ENCODE assay signal across 8 cellular contexts in the genomic region with DNA sequence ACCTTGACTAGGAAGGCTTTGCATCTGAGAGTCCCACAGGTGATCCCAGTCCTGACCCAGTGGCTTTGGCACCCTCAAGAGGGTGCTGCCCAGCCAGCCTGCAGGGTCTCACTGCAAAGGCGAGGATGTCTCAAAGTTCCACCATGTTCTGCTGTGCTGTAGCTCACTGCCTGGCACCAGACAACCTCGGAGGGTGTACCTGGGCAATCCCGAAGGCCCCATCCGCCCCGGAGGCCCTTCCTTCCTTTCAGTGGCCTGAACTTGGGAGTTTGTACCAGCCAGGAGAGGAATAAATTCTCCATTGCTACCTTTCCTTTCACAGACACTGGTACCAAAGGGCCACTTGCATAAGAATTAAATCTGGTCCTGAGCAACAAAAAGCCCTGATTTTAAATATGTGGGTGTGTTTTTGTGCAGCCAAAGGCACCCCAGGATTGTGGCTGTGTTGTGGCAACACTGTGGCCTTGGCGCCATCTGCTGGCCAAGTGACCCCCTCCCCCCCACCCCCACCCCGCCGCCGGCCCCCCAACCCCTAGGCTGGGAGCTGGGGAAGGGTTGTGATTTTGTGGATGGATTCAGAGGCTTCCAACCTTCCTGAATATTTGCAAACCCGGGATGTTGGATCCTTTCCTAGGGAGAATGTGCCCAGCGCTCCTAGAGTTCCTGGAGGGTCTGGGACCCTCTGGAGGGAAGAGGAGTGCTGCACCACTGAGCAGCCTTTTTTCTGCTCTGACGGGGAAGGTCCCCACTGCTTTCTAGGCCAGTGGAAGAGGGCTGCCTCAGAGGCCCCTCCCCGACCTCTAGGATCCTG. TPM values are rescaled to one million over a fixed set of nuclear protein-coding genes. Genes with fewer than 3 reads are reported as not detected.
DNase-seq lines count a peak whose midpoint lies in the region; ATAC-seq and TF ChIP-seq lines count a peak whose summit lies in the region.

No MANE protein-coding gene starts in this region.

- no peaks in the 10 kb centered on the region for H3K9me2 ChIP-seq in OCI-LY7 (ENCODE audit: insufficient read depth, low read length)

- H3K36me3 Mint-ChIP-seq in brain = no peaks in the 10 kb centered on the region
- H3K36me3 Mint-ChIP-seq in naive thymus-derived CD8-positive, alpha-beta T cell = no peaks in the 10 kb centered on the region

- TF ChIP-seq POLR2A in lower leg skin (IDR thresholded peaks at IDR 0.05) = no peak

- no peaks in the 10 kb centered on the region for H4K20me1 ChIP-seq in OCI-LY7 (ENCODE audit: insufficient read depth, low read length)

- POLR2A ChIA-PET in OCI-LY7 (lab: Charles Lee) = interaction anchor here (0.5 to 0.6 kb wide), 3 partner anchors 34 to 846 kb away, joined by 3 read pairs; no protein-coding TSS in a partner anchor
- POLR2A ChIA-PET in naive thymus-derived CD8-positive, alpha-beta T cell (lab: Charles Lee) = no interaction called here

- no peak overlapping the region for H3K4me2 ChIP-seq in OCI-LY7 (ENCODE audit: low read length)

- 38 to 50% methylated on average over 9 to 13 of the region's 13 CpGs for WGBS in lower leg skin, 2 donors

- H3K79me2 ChIP-seq in OCI-LY7 (ENCODE audit: insufficient read depth, low read depth, low read length) = no peaks in the 10 kb centered on the region

- no peaks in the 10 kb centered on the region for H3K9me3 Mint-ChIP-seq in brain
- no peaks in the 10 kb centered on the region for H3K9me3 Mint-ChIP-seq in naive thymus-derived CD8-positive, alpha-beta T cell

- H3K36me3 ChIP-seq in OCI-LY7 (ENCODE audit: insufficient read depth, low read length) = no peaks in the 10 kb centered on the region

- BruUV-seq in OCI-LY7 (replicated peaks; lab: Mats Ljungman, UMichigan) = no TSS peak

- no peaks in the 10 kb centered on the region for H3K4me1 ChIP-seq in OCI-LY7 (ENCODE audit: insufficient read depth, low read length, poor library complexity, severe bottlenecking)

- H3K27ac Mint-ChIP-seq in brain = no peak overlapping the region
- no peak overlapping the region for H3K27ac Mint-ChIP-seq in naive thymus-derived CD8-positive, alpha-beta T cell

- no peaks in the 10 kb centered on the region for H3K9me3 ChIP-seq in OCI-LY7 (ENCODE audit: low read length)

- H3K27ac ChIP-seq in OCI-LY7 (ENCODE audit: low read depth, low read length, poor library complexity, severe bottlenecking) = no peak overlapping the region

- no peak overlapping the region for H2AFZ ChIP-seq in OCI-LY7 (ENCODE audit: low read length)

- no peak for ATAC-seq in naive thymus-derived CD8-positive, alpha-beta T cell

- no peaks in the 10 kb centered on the region for H3K4me1 Mint-ChIP-seq in brain
- H3K4me1 Mint-ChIP-seq in naive thymus-derived CD8-positive, alpha-beta T cell = peaks cover 0 to 5% (median 0%) of the 10 kb centered on the region in 4 donors

- H3K4me3 Mint-ChIP-seq in brain = no peak overlapping the region
- H3K4me3 Mint-ChIP-seq in naive thymus-derived CD8-positive, alpha-beta T cell = no peak overlapping the region

- DNase-seq in GM03348 (ENCODE audit: low spot score) (peak; percentile 69), OCI-LY7 (ENCODE audit: low spot score) (peak; percentile 54), lower leg skin (ENCODE audit: low spot score in 2 of 2) (no peak), NCI-H2196 treated with DMSO at 0.1 percent for 48 hours (lab: John Stamatoyannopoulos, UW; ENCODE audit: unreplicated experiment) (no peak), HPDE6-E6E7 (ENCODE audit: extremely low spot score) (no peak), HCEC 1CT (no peak)
- DNase-seq in naive thymus-derived CD8-positive, alpha-beta T cell = peak in 6 of 10 donors; percentile 14 to 28 (median 20)

- intact Hi-C loops in OCI-LY7 (cut with micrococcal nuclease; ENCODE audit: unreplicated experiment) = loop anchor here (2.0 to 10.0 kb wide), 2 partner anchors 504 to 666 kb away; a partner anchor contains a TSS
- intact Hi-C loops in lower leg skin (cut with DNase I; ENCODE audit: low total_unique reads) = no loop called here

- H3K27me3 Mint-ChIP-seq in brain = peaks cover 15% of the 10 kb centered on the region
- peaks cover 0 to 18% (median 8%) of the 10 kb centered on the region in 5 donors for H3K27me3 Mint-ChIP-seq in naive thymus-derived CD8-positive, alpha-beta T cell

- TF ChIP-seq CTCF in OCI-LY7 (conservative IDR thresholded peaks at IDR 0.05; ENCODE audit: low read length) (peak; percentile 57), brain (conservative IDR thresholded peaks at IDR 0.05) (peak; percentile 47 to 66), lower leg skin (IDR thresholded peaks at IDR 0.05) (no peak)

- CTCF ChIA-PET in OCI-LY7 (lab: Charles Lee; ENCODE audit: unreplicated experiment) = interaction anchor here (0.5 to 0.8 kb wide), 2 partner anchors 37 to 289 kb away, joined by 3 to 5 read pairs; no protein-coding TSS in a partner anchor

- H3K4me3 ChIP-seq in OCI-LY7 (ENCODE audit: low read depth, low read length, poor library complexity, severe bottlenecking) (no peak overlapping the region), lower leg skin (ENCODE audit: low read depth, poor library complexity, severe bottlenecking) (no peak overlapping the region)

RNA-seq across cellular contexts. Expression of a gene that starts 9.7 kb away (rescaled TPM):
- total RNA-seq in OCI-LY7 (2014; rRNA removed; shearing (Covaris generic)) = 13.6 and 15.5 TPM in 2 replicates
- total RNA-seq in OCI-LY7 (2022) (40.0 and 41.1 TPM in 2 replicates), lower leg skin (10 to 100 TPM; 34.3 to 49.6 (median 37.8) TPM)
- 37.3 TPM for polyA plus RNA-seq in brain (ENCODE audit: insufficient read depth, low read depth, low replicate concordance)
- 10 to 100 TPM; 49.7 to 63.8 TPM for total RNA-seq in naive thymus-derived CD8-positive, alpha-beta T cell
- polyA plus RNA-seq in naive thymus-derived CD8-positive, alpha-beta T cell = 1 to 10 TPM; 3.0 to 3.9 (median 3.8) TPM

Comparison
In these comparisons a context has a peak if more than half of its experiments do, and no peak if none do; other contexts are left out.
1. DNase-seq: peak in GM03348 (single experiment), OCI-LY7 (single experiment) and naive thymus-derived CD8-positive, alpha-beta T cell (6 of 10); none in lower leg skin (0 of 2), NCI-H2196 treated with DMSO at 0.1 percent for 48 hours (single experiment), HPDE6-E6E7 (single experiment) and HCEC 1CT (single experiment).
2. CTCF ChIP-seq: peak in OCI-LY7 (single experiment) and brain (2 of 2); none in lower leg skin (0 of 3).